ENCODE assay signal across 21 cellular contexts in genomic region chr2:201137505-201138400, GRCh38. TPM values are rescaled to one million over a fixed set of nuclear protein-coding genes. Genes with fewer than 3 reads are reported as not detected.
DNase-seq lines count a peak whose midpoint lies in the region; ATAC-seq, FAIRE-seq and TF ChIP-seq lines count a peak whose summit lies in the region.
"Had no signal": no experiment of that assay in that cellular context is flagged by ENCODE, and none has a peak within 500 bp of the region (broad histone marks: within the 10 kb centered on the region; RNA-seq: fewer than 3 reads in every experiment).

No MANE protein-coding gene starts in this region.

- H3K9ac ChIP-seq in GM12878 (ENCODE audit: control insufficient read depth, insufficient read depth, low read length), result no peak overlapping the region
- no peak overlapping the region for H3K9ac ChIP-seq in HepG2 (ENCODE audit: insufficient read depth, low read depth, low read length)
- H3K9ac ChIP-seq: BLaER1 treated with 17β-estradiol and CSF1 and Interleukin-3, amounts not matched to agents 10 nM and 100 nM had no signal

- H3K4me3 ChIP-seq in GM12878 (no peak overlapping the region), HepG2 (replicated peaks in 1 of 3; ENCODE audit: insufficient read depth in 1 of 3, low read depth in 2 of 3, low read length in 3 of 3) (no peak overlapping the region), WERI-Rb-1 (ENCODE audit: low read depth, low read length) (no peak overlapping the region)
- H3K4me3 ChIP-seq: BLaER1 treated with 17β-estradiol and CSF1 and Interleukin-3, amounts not matched to agents 10 nM and 100 nM; smooth muscle cell; suprapubic skin had no signal

- BruUV-seq in GM12878 (replicated peaks; lab: Mats Ljungman, UMichigan) (no TSS peak), HepG2 (replicated peaks; lab: Mats Ljungman, UMichigan) (no TSS peak)

- no peak for ATAC-seq in GM12878
- ATAC-seq in HepG2, result peak; percentile 39; the same call in 2 of the 3 replicates
- no peak for ATAC-seq in stimulated activated memory B cell treated with anti-CD40 and anti-IgM and Interleukin-4, amounts not matched to agents 10 μg/mL and 1 μg/mL and 100 μg/mL, for 72 hours
- ATAC-seq: naive thymus-derived CD4-positive, alpha-beta T cell; Panc1 had no signal

- H3K9me3 ChIP-seq in GM12878 (replicated peaks; ENCODE audit: control insufficient read depth, insufficient read depth, low read length) (no peaks in the 10 kb centered on the region), HepG2 (ENCODE audit: low read length) (no peaks in the 10 kb centered on the region), WERI-Rb-1 (ENCODE audit: severe bottlenecking) (no peaks in the 10 kb centered on the region)
- H3K9me3 ChIP-seq: BLaER1 treated with 17β-estradiol and CSF1 and Interleukin-3, amounts not matched to agents 10 nM and 100 nM; suprapubic skin had no signal

- TF ChIP-seq POLR2A in GM12878 (IDR thresholded peaks at IDR 0.05; ENCODE audit: low read depth, low read length) (no peak), HepG2 (IDR thresholded peaks at IDR 0.05; ENCODE audit: insufficient read depth in 1 of 2, low read depth in 2 of 2, low read length in 2 of 2) (no peak)

- TF ChIP-seq RAD21 in GM12878 (IDR thresholded peaks at IDR 0.05; ENCODE audit: insufficient read depth, low read depth, low read length), result no peak
- no peak for TF ChIP-seq RAD21 in HepG2 (CRISPR knock-in tag; IDR thresholded peaks at IDR 0.05)

- H3K27ac Mint-ChIP-seq in stimulated activated memory B cell treated with anti-CD40 and anti-IgM and Interleukin-4, amounts not matched to agents 10 μg/mL and 1 μg/mL and 100 μg/mL, for 72 hours, result peak overlapping the region; percentile 30

- H3K4me1 Mint-ChIP-seq in stimulated activated memory B cell treated with anti-CD40 and anti-IgM and Interleukin-4, amounts not matched to agents 10 μg/mL and 1 μg/mL and 100 μg/mL, for 72 hours, result peaks cover 61% of the 10 kb centered on the region

- H3K36me3 ChIP-seq in GM12878 (ENCODE audit: control insufficient read depth in 2 of 2, insufficient read depth in 2 of 2, low read length in 1 of 2) (peaks cover 24 to 31% of the 10 kb centered on the region in 2 experiments), HepG2 (replicated peaks in 1 of 2; ENCODE audit: control insufficient read depth in 1 of 2, insufficient read depth in 2 of 2, low read length in 2 of 2) (peaks cover 37 to 62% of the 10 kb centered on the region in 2 experiments), WERI-Rb-1 (no peaks in the 10 kb centered on the region)

- peaks cover 55% of the 10 kb centered on the region for H3K79me2 ChIP-seq in GM12878 (ENCODE audit: control insufficient read depth, insufficient read depth, low read length)
- H3K79me2 ChIP-seq in HepG2 (ENCODE audit: insufficient read depth, low read length), result peaks cover 11% of the 10 kb centered on the region

- H3K36me3 Mint-ChIP-seq in stimulated activated memory B cell treated with anti-CD40 and anti-IgM and Interleukin-4, amounts not matched to agents 10 μg/mL and 1 μg/mL and 100 μg/mL, for 72 hours, result peaks cover 81% of the 10 kb centered on the region

- CTCF ChIA-PET in GM12878 (lab: Yijun Ruan, JAX), result interaction anchor here (0.8 kb wide), 1 partner anchor 20 kb away, joined by 4 read pairs; no protein-coding TSS in a partner anchor
- CTCF ChIA-PET in HepG2 (lab: Yijun Ruan, JAX; ENCODE audit: low intra/inter-chr PET ratio, low total read pairs), result no interaction called here

- TF ChIP-seq CTCF in GM12878 (IDR thresholded peaks at IDR 0.05 in 2 of 3, conservative IDR thresholded peaks at IDR 0.05 in 1 of 3; ENCODE audit: control insufficient read depth in 2 of 3, extremely low read depth in 1 of 3, insufficient read depth in 1 of 3, low read depth in 3 of 3, low read length in 3 of 3), result no peak
- TF ChIP-seq CTCF in HepG2 (CRISPR knock-in tag; IDR thresholded peaks at IDR 0.05), result no peak
- no peak for TF ChIP-seq CTCF in WERI-Rb-1 (IDR thresholded peaks at IDR 0.05; ENCODE audit: low read depth, low read length)

- peak; percentile 56 for DNase-seq in activated CD8-positive, alpha-beta memory T cell treated with anti-CD3 and anti-CD28 coated beads for 24 hours
- no peak for DNase-seq in activated CD8-positive, alpha-beta memory T cell treated with anti-CD3 and anti-CD28 coated beads, Interleukin-2, amount 50 U/mL, for 48 hours
- no peak for DNase-seq in GM12878 (ENCODE audit: low read depth, low spot score)
- no peak for DNase-seq in HepG2 (ENCODE audit: low spot score)
- no peak for DNase-seq in NCI-H2081 (lab: John Stamatoyannopoulos, UW)
- no peak for DNase-seq in WERI-Rb-1
- no peak for DNase-seq in GM03348 (ENCODE audit: low spot score)
- DNase-seq: activated naive CD4-positive, alpha-beta T cell treated with anti-CD3 and anti-CD28 coated beads for 36 hours; DMS 273 treated with DMSO at 0.1 percent for 48 hours; head of caudate nucleus; mesenchymal stem cell; naive thymus-derived CD4-positive, alpha-beta T cell; NCI-H2227 treated with DMSO at 0.1 percent for 48 hours; T-helper 9 cell had no signal

- no peak overlapping the region for H2AFZ ChIP-seq in GM12878 (ENCODE audit: control insufficient read depth, low read depth, low read length)
- H2AFZ ChIP-seq in HepG2 (ENCODE audit: low read length), result no peak overlapping the region

- RAD21 ChIA-PET in GM12878 (lab: Charles Lee; ENCODE audit: unreplicated experiment), result no interaction called here

- POLR2A ChIA-PET in GM12878 (lab: Charles Lee) (interaction anchor here (1.1 to 2.6 kb wide), 2 partner anchors 13 to 22 kb away, joined by 3 to 9 read pairs; partner anchors contain the start of gene CFLAR), HepG2 (lab: Yijun Ruan, JAX) (interaction anchor here (1.2 kb wide), 1 partner anchor 10 kb away, joined by 3 read pairs; no protein-coding TSS in a partner anchor)

- intact Hi-C loops in GM12878 (cut with micrococcal nuclease; ENCODE audit: unreplicated experiment), result loop anchor here (10.0 kb wide), 1 partner anchor 1183 kb away; the partner anchor contains the start of genes MAIP1 and TYW5
- intact Hi-C loops in HepG2 (cut with micrococcal nuclease; ENCODE audit: unreplicated experiment), result no loop called here

- WGBS in GM12878 (ENCODE audit: insufficient coverage, insufficient replicate concordance, low lambda C conversion rate, missing lambda C conversion rate), result 95% methylated on average over 28 of the region's 28 CpGs
- 97% methylated on average over 28 of the region's 28 CpGs for WGBS in HepG2 (ENCODE audit: low lambda C conversion rate)

- TF ChIP-seq EP300 in GM12878 (IDR thresholded peaks at IDR 0.05; ENCODE audit: borderline replicate concordance in 1 of 2, control insufficient read depth in 1 of 2, low read depth in 2 of 2, low read length in 2 of 2), result no peak
- no peak for TF ChIP-seq EP300 in HepG2 (IDR thresholded peaks at IDR 0.05; ENCODE audit: low read depth in 2 of 2, low read length in 2 of 2)
- TF ChIP-seq EP300 in HepG2 (CRISPR knock-in tag; IDR thresholded peaks at IDR 0.05; ENCODE audit: borderline replicate concordance), result no peak

- SMC1A ChIA-PET in GM12878 (lab: Charles Lee; ENCODE audit: uncharacterized antibody, unreplicated experiment), result interaction anchor here (0.9 kb wide), 1 partner anchor 17 kb away, joined by 3 read pairs; no protein-coding TSS in a partner anchor

- H3K4me2 ChIP-seq in GM12878 (ENCODE audit: control insufficient read depth, insufficient read depth) (no peak overlapping the region), HepG2 (ENCODE audit: low read depth, low read length) (no peak overlapping the region)
- H3K4me2 ChIP-seq: BLaER1 treated with 17β-estradiol and CSF1 and Interleukin-3, amounts not matched to agents 10 nM and 100 nM; smooth muscle cell had no signal

- no peaks in the 10 kb centered on the region for H3K27me3 Mint-ChIP-seq in stimulated activated memory B cell treated with anti-CD40 and anti-IgM and Interleukin-4, amounts not matched to agents 10 μg/mL and 1 μg/mL and 100 μg/mL, for 72 hours
- H3K27me3 Mint-ChIP-seq: naive thymus-derived CD4-positive, alpha-beta T cell had no signal

- in situ Hi-C loops in GM12878 (cut with MboI), result no loop called here
- in situ Hi-C loops in HepG2 (cut with HindIII; ENCODE audit: extremely low pct_ligation_motif_present, low pct_unique_long_range_greater_than_20kb), result no loop called here

- FAIRE-seq in GM12878 (lab: Jason Lieb, UNC), result no peak
- no peak for FAIRE-seq in HepG2 (lab: Jason Lieb, UNC)
- FAIRE-seq: G401.6, islet of Langerhans had no signal

- H3K27ac ChIP-seq in GM12878 (ENCODE audit: control insufficient read depth, insufficient read depth) (no peak overlapping the region), HepG2 (ENCODE audit: extremely low read length, insufficient read depth, low read length) (no peak overlapping the region), WERI-Rb-1 (no peak overlapping the region)
- H3K27ac ChIP-seq: BLaER1 treated with 17β-estradiol and CSF1 and Interleukin-3, amounts not matched to agents 10 nM and 100 nM had no signal

- no peak overlapping the region for H3K4me3 Mint-ChIP-seq in stimulated activated memory B cell treated with anti-CD40 and anti-IgM and Interleukin-4, amounts not matched to agents 10 μg/mL and 1 μg/mL and 100 μg/mL, for 72 hours
- H3K4me3 Mint-ChIP-seq: activated naive CD4-positive, alpha-beta T cell treated with anti-CD3 and anti-CD28 coated beads for 36 hours; naive thymus-derived CD4-positive, alpha-beta T cell had no signal

- H4K20me1 ChIP-seq in GM12878 (ENCODE audit: control insufficient read depth, insufficient read depth), result no peaks in the 10 kb centered on the region; the same call in 1 of the 2 replicates
- no peaks in the 10 kb centered on the region for H4K20me1 ChIP-seq in HepG2 (ENCODE audit: insufficient read depth, low read length)

- no peaks in the 10 kb centered on the region for H3K9me3 Mint-ChIP-seq in stimulated activated memory B cell treated with anti-CD40 and anti-IgM and Interleukin-4, amounts not matched to agents 10 μg/mL and 1 μg/mL and 100 μg/mL, for 72 hours
- H3K9me3 Mint-ChIP-seq: activated naive CD4-positive, alpha-beta T cell treated with anti-CD3 and anti-CD28 coated beads for 36 hours; naive thymus-derived CD4-positive, alpha-beta T cell had no signal

- no peaks in the 10 kb centered on the region for H3K4me1 ChIP-seq in GM12878 (ENCODE audit: control insufficient read depth, insufficient read depth, low read length)
- H3K4me1 ChIP-seq in HepG2 (ENCODE audit: insufficient read depth, low read length), result no peaks in the 10 kb centered on the region

- H3K27me3 ChIP-seq in GM12878 (replicated peaks in 1 of 2; ENCODE audit: control insufficient read depth in 2 of 2, insufficient read depth in 2 of 2, low read length in 1 of 2) (no peaks in the 10 kb centered on the region), HepG2 (ENCODE audit: control insufficient read depth in 1 of 2, insufficient read depth in 2 of 2, low read length in 2 of 2) (no peaks in the 10 kb centered on the region), WERI-Rb-1 (ENCODE audit: insufficient read depth, low read depth, severe bottlenecking) (no peaks in the 10 kb centered on the region)
- H3K27me3 ChIP-seq: BLaER1 treated with 17β-estradiol and CSF1 and Interleukin-3, amounts not matched to agents 10 nM and 100 nM; suprapubic skin had no signal

RNA-seq across cellular contexts. Expression of gene CFLAR, which starts 21.8 kb away (rescaled TPM):
- total RNA-seq in GM12878 (2013; cell fraction: nucleolus; rRNA removed), result 905 and 928 TPM in 2 replicates
- total RNA-seq in GM12878 (2014; rRNA removed) (81.4 and 106 TPM in 2 replicates), GM12878 (2014; rRNA removed; fragmentation: Illumina TruSeq; extraction: Trizol) (109 and 110 TPM in 2 replicates), GM12878 (2021) (97.7 and 99.5 TPM in 2 replicates), HepG2 (2016; rRNA removed; fragmentation: Illumina TruSeq; extraction: Trizol) (92.1 and 109 TPM in 2 replicates)
- 96.3 TPM for polyA plus RNA-seq in GM12878 (2011; ENCODE audit: low read depth)
- polyA plus RNA-seq in GM12878 (2011; rRNA removed) (181 and 241 TPM in 2 replicates), GM12878 (2014; fragmentation: Illumina TruSeq; extraction: Trizol) (103 and 125 TPM in 2 replicates), GM12878 (2014; fragmentation: Nextera tagmentation; extraction: Ambion mirVana) (100 to 1,000 TPM; 103 to 105 TPM), GM12878 (2014; rRNA removed) (70.5 and 80.6 TPM in 2 replicates), GM12878 (2016; fragmentation: Nextera tagmentation; extraction: Ambion mirVana) (10 to 100 TPM; 87.2 to 89.4 TPM), HepG2 (2011; rRNA removed) (37.3 and 43.8 TPM in 2 replicates)
- polyA plus RNA-seq in GM12878 (2011; cell fraction: cytosol; rRNA removed), result 90.5 and 101 TPM in 2 replicates
- polyA plus RNA-seq in GM12878 (2011; cell fraction: nucleus; rRNA removed), result 157 and 170 TPM in 2 replicates
- polyA plus RNA-seq in GM12878 (2012), result 109 and 116 TPM in 2 replicates
- polyA minus RNA-seq in GM12878 (2011; rRNA and poly(A)+ RNA removed), result 249 and 253 TPM in 2 replicates
- polyA minus RNA-seq in GM12878 (2011; cell fraction: cytosol; rRNA and poly(A)+ RNA removed), result 50.2 and 65.0 TPM in 2 replicates
- polyA minus RNA-seq in GM12878 (2011; cell fraction: nucleus; rRNA and poly(A)+ RNA removed), result 155 and 248 TPM in 2 replicates
- total RNA-seq in HepG2 (2016; cell fraction: cytosol; rRNA removed; fragmentation: Illumina TruSeq; extraction: Trizol; ENCODE audit: low read depth), result 30.7 and 32.1 TPM in 2 replicates
- total RNA-seq in HepG2 (2016; cell fraction: insoluble cytoplasmic fraction; rRNA removed; fragmentation: Illumina TruSeq; extraction: Trizol), result 93.7 and 102 TPM in 2 replicates
- total RNA-seq in HepG2 (2016; cell fraction: membrane; rRNA removed; fragmentation: Illumina TruSeq; extraction: Trizol), result 40.1 and 45.4 TPM in 2 replicates
- total RNA-seq in HepG2 (2016; cell fraction: nucleus; rRNA removed; fragmentation: Illumina TruSeq; extraction: Trizol), result 117 and 122 TPM in 2 replicates
- 20.7 and 26.9 TPM in 2 replicates for polyA plus RNA-seq in HepG2 (2011; cell fraction: cytosol; rRNA removed)
- polyA plus RNA-seq in HepG2 (2011; cell fraction: nucleus; rRNA removed), result 67.5 and 77.8 TPM in 2 replicates
- 46.4 and 55.2 TPM in 2 replicates for polyA plus RNA-seq in HepG2 (2012)
- 12.3 and 18.6 TPM in 2 replicates for polyA plus RNA-seq in HepG2 (2016; cell fraction: cytosol; fragmentation: Illumina TruSeq; extraction: Trizol; ENCODE audit: low read depth)
- 85.8 and 89.0 TPM in 2 replicates for polyA plus RNA-seq in HepG2 (2016; cell fraction: insoluble cytoplasmic fraction; fragmentation: Illumina TruSeq; extraction: Trizol; ENCODE audit: low read depth)
- 27.6 and 32.5 TPM in 2 replicates for polyA plus RNA-seq in HepG2 (2016; cell fraction: membrane; fragmentation: Illumina TruSeq; extraction: Trizol; ENCODE audit: low read depth)
- polyA plus RNA-seq in HepG2 (2016; cell fraction: nucleus; fragmentation: Illumina TruSeq; extraction: Trizol; ENCODE audit: insufficient read depth, low read depth), result 97.6 and 113 TPM in 2 replicates
- 26.0 and 106 TPM in 2 replicates for polyA minus RNA-seq in HepG2 (2011; rRNA and poly(A)+ RNA removed; ENCODE audit: low replicate concordance)
- 21.5 and 23.9 TPM in 2 replicates for polyA minus RNA-seq in HepG2 (2011; cell fraction: cytosol; rRNA and poly(A)+ RNA removed)
- polyA minus RNA-seq in HepG2 (2011; cell fraction: nucleus; rRNA and poly(A)+ RNA removed), result 213 and 290 TPM in 2 replicates

RNA-seq across cellular contexts. Expression of gene CASP10, which starts 45.2 kb away (rescaled TPM):
- 61.5 and 63.7 TPM in 2 replicates for total RNA-seq in GM12878 (2013; cell fraction: nucleolus; rRNA removed)
- total RNA-seq in GM12878 (2014; rRNA removed), result 12.8 and 13.1 TPM in 2 replicates
- total RNA-seq in GM12878 (2014; rRNA removed; fragmentation: Illumina TruSeq; extraction: Trizol), result 12.8 and 13.3 TPM in 2 replicates
- total RNA-seq in GM12878 (2021), result 11.2 and 12.4 TPM in 2 replicates
- polyA plus RNA-seq in GM12878 (2011; ENCODE audit: low read depth), result 2.8 TPM
- 14.1 and 17.9 TPM in 2 replicates for polyA plus RNA-seq in GM12878 (2011; rRNA removed)
- 8.3 and 9.7 TPM in 2 replicates for polyA plus RNA-seq in GM12878 (2011; cell fraction: cytosol; rRNA removed)
- polyA plus RNA-seq in GM12878 (2011; cell fraction: nucleus; rRNA removed), result 8.6 and 10.8 TPM in 2 replicates
- 2.5 and 2.7 TPM in 2 replicates for polyA plus RNA-seq in GM12878 (2012)
- polyA plus RNA-seq in GM12878 (2014; fragmentation: Illumina TruSeq; extraction: Trizol), result 11.5 and 14.8 TPM in 2 replicates
- polyA plus RNA-seq in GM12878 (2014; fragmentation: Nextera tagmentation; extraction: Ambion mirVana), result 1 to 10 TPM; 7.5 to 9.5 TPM
- 9.8 and 10.1 TPM in 2 replicates for polyA plus RNA-seq in GM12878 (2014; rRNA removed)
- 1 to 10 TPM; 7.2 to 9.1 TPM for polyA plus RNA-seq in GM12878 (2016; fragmentation: Nextera tagmentation; extraction: Ambion mirVana)
- polyA minus RNA-seq in GM12878 (2011; rRNA and poly(A)+ RNA removed), result 15.7 and 18.5 TPM in 2 replicates
- polyA minus RNA-seq in GM12878 (2011; cell fraction: cytosol; rRNA and poly(A)+ RNA removed), result 4.1 and 6.7 TPM in 2 replicates
- 7.4 and 9.2 TPM in 2 replicates for polyA minus RNA-seq in GM12878 (2011; cell fraction: nucleus; rRNA and poly(A)+ RNA removed)
- 22.2 and 31.1 TPM in 2 replicates for total RNA-seq in HepG2 (2016; rRNA removed; fragmentation: Illumina TruSeq; extraction: Trizol)
- total RNA-seq in HepG2 (2016; cell fraction: cytosol; rRNA removed; fragmentation: Illumina TruSeq; extraction: Trizol; ENCODE audit: low read depth), result 1.6 and 2.2 TPM in 2 replicates
- total RNA-seq in HepG2 (2016; cell fraction: insoluble cytoplasmic fraction; rRNA removed; fragmentation: Illumina TruSeq; extraction: Trizol), result 22.9 and 30.3 TPM in 2 replicates
- 6.6 and 8.3 TPM in 2 replicates for total RNA-seq in HepG2 (2016; cell fraction: membrane; rRNA removed; fragmentation: Illumina TruSeq; extraction: Trizol)
- 26.9 and 27.1 TPM in 2 replicates for total RNA-seq in HepG2 (2016; cell fraction: nucleus; rRNA removed; fragmentation: Illumina TruSeq; extraction: Trizol)
- polyA plus RNA-seq in HepG2 (2011; rRNA removed), result 23.8 and 25.1 TPM in 2 replicates
- 12.7 and 16.6 TPM in 2 replicates for polyA plus RNA-seq in HepG2 (2011; cell fraction: cytosol; rRNA removed)
- polyA plus RNA-seq in HepG2 (2011; cell fraction: nucleus; rRNA removed), result 24.5 and 34.7 TPM in 2 replicates
- polyA plus RNA-seq in HepG2 (2012), result 11.2 and 17.0 TPM in 2 replicates
- polyA plus RNA-seq in HepG2 (2016; cell fraction: cytosol; fragmentation: Illumina TruSeq; extraction: Trizol; ENCODE audit: low read depth), result 0.84 and 1.2 TPM in 2 replicates
- 14.4 and 15.3 TPM in 2 replicates for polyA plus RNA-seq in HepG2 (2016; cell fraction: insoluble cytoplasmic fraction; fragmentation: Illumina TruSeq; extraction: Trizol; ENCODE audit: low read depth)
- polyA plus RNA-seq in HepG2 (2016; cell fraction: membrane; fragmentation: Illumina TruSeq; extraction: Trizol; ENCODE audit: low read depth), result 1.9 and 2.2 TPM in 2 replicates
- 20.1 and 22.5 TPM in 2 replicates for polyA plus RNA-seq in HepG2 (2016; cell fraction: nucleus; fragmentation: Illumina TruSeq; extraction: Trizol; ENCODE audit: insufficient read depth, low read depth)
- polyA minus RNA-seq in HepG2 (2011; rRNA and poly(A)+ RNA removed; ENCODE audit: low replicate concordance), result 7.9 and 31.1 TPM in 2 replicates
- polyA minus RNA-seq in HepG2 (2011; cell fraction: cytosol; rRNA and poly(A)+ RNA removed), result 14.6 and 20.1 TPM in 2 replicates
- polyA minus RNA-seq in HepG2 (2011; cell fraction: nucleus; rRNA and poly(A)+ RNA removed), result 47.4 and 79.1 TPM in 2 replicates
